Comparison of ENCODE assay signal across 1 cellular context in the genomic region with DNA sequence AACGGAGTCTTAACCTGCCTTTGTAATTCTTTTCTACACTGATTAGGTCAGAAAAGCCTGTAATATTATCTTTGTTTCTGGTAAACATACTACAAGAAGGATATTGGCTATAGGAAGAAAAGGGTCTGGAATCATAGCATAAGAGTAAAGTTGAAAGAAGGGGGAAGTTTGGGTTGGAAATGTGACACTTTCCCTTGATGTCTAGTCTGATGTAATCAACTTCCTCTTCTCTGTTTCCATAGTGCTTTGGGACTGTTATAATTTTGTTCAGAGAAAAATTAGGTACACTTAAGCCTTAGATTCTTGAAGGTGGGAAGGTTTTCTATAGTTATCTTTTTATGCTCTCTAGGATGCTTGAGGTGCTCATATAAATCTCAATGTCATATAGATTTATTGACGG.
TF ChIP-seq lines count a peak whose summit lies in the region.

No MANE protein-coding gene starts in this region.

TF ChIP-seq in HepG2, 621 proteins besides CTCF, POLR2A, EP300 and RAD21 (continued from another document):
- TF ChIP-seq, protein P1, sequence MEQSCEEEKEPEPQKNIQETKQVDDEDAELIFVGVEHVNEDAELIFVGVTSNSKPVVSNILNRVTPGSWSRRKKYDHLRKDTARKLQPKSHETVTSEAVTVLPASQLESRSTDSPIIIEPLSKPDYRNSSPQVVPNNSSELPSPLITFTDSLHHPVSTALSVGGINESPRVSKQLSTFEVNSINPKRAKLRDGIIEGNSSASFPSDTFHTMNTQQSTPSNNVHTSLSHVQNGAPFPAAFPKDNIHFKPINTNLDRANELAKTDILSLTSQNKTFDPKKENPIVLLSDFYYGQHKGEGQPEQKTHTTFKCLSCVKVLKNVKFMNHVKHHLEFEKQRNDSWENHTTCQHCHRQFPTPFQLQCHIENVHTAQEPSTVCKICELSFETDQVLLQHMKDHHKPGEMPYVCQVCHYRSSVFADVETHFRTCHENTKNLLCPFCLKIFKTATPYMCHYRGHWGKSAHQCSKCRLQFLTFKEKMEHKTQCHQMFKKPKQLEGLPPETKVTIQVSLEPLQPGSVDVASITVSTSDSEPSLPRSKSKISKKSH (CRISPR knock-in tag; IDR thresholded peaks at IDR 0.05; ENCODE audit: borderline replicate concordance) = no peak
- no peak for TF ChIP-seq ZNF256 (CRISPR knock-in tag; conservative IDR thresholded peaks at IDR 0.05)
- TF ChIP-seq SALL2 (CRISPR knock-in tag; IDR thresholded peaks at IDR 0.05) = no peak
- TF ChIP-seq EZH2 (conservative IDR thresholded peaks at IDR 0.05; ENCODE audit: low read depth, low read length) = no peak
- TF ChIP-seq MAFK (conservative IDR thresholded peaks at IDR 0.05 in 1 of 2, IDR thresholded peaks at IDR 0.05 in 1 of 2; ENCODE audit: low read length in 2 of 2) = no peak
